1 cellular context compared by ENCODE assay signal in the genomic region with DNA sequence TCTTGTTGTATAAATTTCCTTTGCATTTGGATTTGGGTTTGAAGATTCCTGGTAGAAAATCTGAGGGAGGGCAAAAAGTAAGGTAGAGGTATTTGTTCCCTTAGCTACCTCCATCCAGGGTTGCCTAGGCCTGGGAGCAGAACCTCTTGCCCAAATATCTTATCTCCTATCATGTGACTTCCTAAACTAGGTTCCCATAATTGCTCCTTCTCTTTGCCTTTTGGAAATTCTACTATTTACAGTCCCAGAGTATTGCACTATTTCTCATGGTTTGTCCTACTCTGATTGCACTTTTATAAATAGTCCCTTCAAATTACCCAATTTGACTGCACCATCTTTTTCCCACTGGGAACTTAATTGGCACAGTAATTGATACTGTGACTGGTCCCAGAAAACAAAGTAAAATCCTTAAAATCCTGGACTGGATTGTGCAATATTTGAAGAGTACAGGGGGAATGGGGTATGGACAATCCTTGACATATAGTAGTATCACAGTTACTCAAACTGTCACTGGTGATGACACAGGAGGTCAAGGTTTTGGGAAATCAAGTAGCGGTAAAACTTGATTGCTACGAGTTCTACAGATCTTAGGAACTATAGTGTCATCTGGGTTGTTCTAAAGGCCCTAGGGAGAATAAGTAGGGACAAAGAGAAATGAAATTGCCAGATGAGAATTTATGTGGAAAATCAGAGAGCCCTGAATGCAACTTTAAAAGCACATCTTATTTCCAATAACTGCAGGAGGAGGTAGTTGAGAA.
A peak's percentile ranks its signal among the peaks of the same experiment; 100 is the strongest.
TF ChIP-seq lines count a peak whose summit lies in the region.

No MANE protein-coding gene starts in this region.

TF ChIP-seq in IMR-90, 13 proteins besides CTCF, POLR2A, EP300 and RAD21:
- TF ChIP-seq CEBPB (IDR thresholded peaks at IDR 0.05; ENCODE audit: low read depth, low read length) (peak; percentile 82), CHD1 (IDR thresholded peaks at IDR 0.05; ENCODE audit: low read depth, low read length) (no peak), RFX5 (IDR thresholded peaks at IDR 0.05; ENCODE audit: low read depth, low read length) (no peak), MXI1 (IDR thresholded peaks at IDR 0.05; ENCODE audit: borderline replicate concordance, low read depth, low read length) (no peak)
- TF ChIP-seq, protein P1, sequence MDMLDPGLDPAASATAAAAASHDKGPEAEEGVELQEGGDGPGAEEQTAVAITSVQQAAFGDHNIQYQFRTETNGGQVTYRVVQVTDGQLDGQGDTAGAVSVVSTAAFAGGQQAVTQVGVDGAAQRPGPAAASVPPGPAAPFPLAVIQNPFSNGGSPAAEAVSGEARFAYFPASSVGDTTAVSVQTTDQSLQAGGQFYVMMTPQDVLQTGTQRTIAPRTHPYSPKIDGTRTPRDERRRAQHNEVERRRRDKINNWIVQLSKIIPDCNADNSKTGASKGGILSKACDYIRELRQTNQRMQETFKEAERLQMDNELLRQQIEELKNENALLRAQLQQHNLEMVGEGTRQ (IDR thresholded peaks at IDR 0.05; ENCODE audit: low read depth, low read length), result no peak
